In genomic region chr15:65862682-65863081, GRCh38 we compare ENCODE assay signal across 8 cellular contexts. TPM values are rescaled to one million over a fixed set of nuclear protein-coding genes. Genes with fewer than 3 reads are reported as not detected.
DNase-seq lines count a peak whose midpoint lies in the region; ATAC-seq and TF ChIP-seq lines count a peak whose summit lies in the region.

No MANE protein-coding gene starts in this region.

- TF ChIP-seq CTCF in DND-41 (IDR thresholded peaks at IDR 0.05; ENCODE audit: borderline replicate concordance, extremely low read depth, low read length, poor library complexity, severe bottlenecking) (peak; percentile 65), OCI-LY1 (IDR thresholded peaks at IDR 0.05; ENCODE audit: low read length) (peak; percentile 88), gastroesophageal sphincter (IDR thresholded peaks at IDR 0.05) (peak in 1 of 4 experiments; percentile 36)

- H3K4me2 ChIP-seq in DND-41 (ENCODE audit: insufficient read depth, low read length) (peak overlapping the region; percentile 11; the same call in 1 of the 2 replicates), OCI-LY1 (ENCODE audit: low read length) (peak overlapping the region; percentile 51)

- H3K27me3 ChIP-seq in DND-41 (ENCODE audit: insufficient read depth, low read length, poor library complexity), result no peaks in the 10 kb centered on the region
- no peaks in the 10 kb centered on the region for H3K27me3 ChIP-seq in OCI-LY1 (ENCODE audit: insufficient read depth, low read length)
- no peaks in the 10 kb centered on the region for H3K27me3 ChIP-seq in gastroesophageal sphincter

- H3K4me1 ChIP-seq in DND-41 (ENCODE audit: insufficient read depth, low read length), result no peaks in the 10 kb centered on the region; the same call in 1 of the 2 replicates
- peaks cover 20% of the 10 kb centered on the region for H3K4me1 ChIP-seq in OCI-LY1 (ENCODE audit: insufficient read depth, low read length, severe bottlenecking)
- H3K4me1 ChIP-seq in gastroesophageal sphincter, result no peaks in the 10 kb centered on the region

- TF ChIP-seq EP300 in gastroesophageal sphincter (IDR thresholded peaks at IDR 0.05), result no peak

- DNase-seq in DND-41 (peak; percentile 64), activated T-cell treated with anti-CD3 and anti-CD28 coated beads for 24 hours (ENCODE audit: low read depth) (peak; percentile 65), NK-92 (lab: John Stamatoyannopoulos, UW; ENCODE audit: unreplicated experiment) (no peak)
- DNase-seq in stimulated activated CD4-positive, alpha-beta T cell treated with anti-CD3 and anti-CD28 coated beads, Interleukin-1b, Interleukin-23, amount 100 ng/mL, for 4 hours (ENCODE audit: low read depth in 2 of 2), result peak; percentile 30 to 34

- no peaks in the 10 kb centered on the region for H3K79me2 ChIP-seq in DND-41 (ENCODE audit: insufficient read depth, low read length)
- no peaks in the 10 kb centered on the region for H3K79me2 ChIP-seq in OCI-LY1 (ENCODE audit: insufficient read depth, low read length)

- 0 out of 2 replicates have a peak overlapping the region, but pooled peaks have one; percentile 12 for H2AFZ ChIP-seq in DND-41 (ENCODE audit: low read depth, low read length)
- peak overlapping the region; percentile 22; the same call in 1 of the 2 replicates for H2AFZ ChIP-seq in OCI-LY1 (ENCODE audit: low read length)

- no peaks in the 10 kb centered on the region for H4K20me1 ChIP-seq in DND-41 (ENCODE audit: insufficient read depth, low read length)
- H4K20me1 ChIP-seq in OCI-LY1 (ENCODE audit: insufficient read depth, low read length), result no peaks in the 10 kb centered on the region

- H3K9me2 ChIP-seq in OCI-LY1 (ENCODE audit: low read depth, low read length), result no peaks in the 10 kb centered on the region

- H3F3A ChIP-seq in OCI-LY1 (ENCODE audit: insufficient read depth, low read length), result no peaks in the 10 kb centered on the region

- H3K36me3 ChIP-seq in DND-41 (ENCODE audit: insufficient read depth, low read length), result no peaks in the 10 kb centered on the region
- H3K36me3 ChIP-seq in OCI-LY1 (ENCODE audit: insufficient read depth, low read length), result no peaks in the 10 kb centered on the region
- H3K36me3 ChIP-seq in gastroesophageal sphincter, result no peaks in the 10 kb centered on the region

- TF ChIP-seq POLR2A in gastroesophageal sphincter (IDR thresholded peaks at IDR 0.05), result no peak

- WGBS in gastroesophageal sphincter (ENCODE audit: low coverage in 1 of 2), 2 donors, result 0% methylated on average over 1 of the region's 1 CpG

- ATAC-seq in DND-41 (ENCODE audit: insufficient read depth, low read depth) (peak; percentile 96), HG02870 (IDR thresholded peaks at IDR 0.05; ENCODE audit: unreplicated experiment) (peak; percentile 73), gastroesophageal sphincter (peak; percentile 43), GM19395 (IDR thresholded peaks at IDR 0.05; ENCODE audit: unreplicated experiment) (no peak)

- H3K4me3 ChIP-seq in DND-41 (ENCODE audit: low read depth in 1 of 2, low read length in 2 of 2) (no peak overlapping the region), OCI-LY1 (ENCODE audit: low read depth, low read length, poor library complexity, severe bottlenecking) (peak overlapping the region; percentile 20), gastroesophageal sphincter (no peak overlapping the region)

- no peak overlapping the region for H3K9ac ChIP-seq in DND-41 (ENCODE audit: low read depth, low read length)
- no peak overlapping the region; the same call in 1 of the 2 replicates for H3K9ac ChIP-seq in OCI-LY1 (ENCODE audit: low read length)

- H3K27ac ChIP-seq in DND-41 (ENCODE audit: low read length), result no peak overlapping the region
- peak overlapping the region; percentile 35 for H3K27ac ChIP-seq in OCI-LY1 (ENCODE audit: low read depth, low read length, poor library complexity, severe bottlenecking)
- no peak overlapping the region for H3K27ac ChIP-seq in gastroesophageal sphincter

- H3K9me3 ChIP-seq in DND-41 (ENCODE audit: insufficient read depth, low read length, severe bottlenecking) (no peaks in the 10 kb centered on the region), OCI-LY1 (ENCODE audit: low read length) (no peaks in the 10 kb centered on the region), gastroesophageal sphincter (no peaks in the 10 kb centered on the region)

RNA-seq across cellular contexts. Expression of gene RAB11A, which starts 6.6 kb away (rescaled TPM):
- 100 to 1,000 TPM; 120 to 257 (median 135) TPM for total RNA-seq in gastroesophageal sphincter
